Comparison of ENCODE assay signal across 1 cellular context in the genomic region with DNA sequence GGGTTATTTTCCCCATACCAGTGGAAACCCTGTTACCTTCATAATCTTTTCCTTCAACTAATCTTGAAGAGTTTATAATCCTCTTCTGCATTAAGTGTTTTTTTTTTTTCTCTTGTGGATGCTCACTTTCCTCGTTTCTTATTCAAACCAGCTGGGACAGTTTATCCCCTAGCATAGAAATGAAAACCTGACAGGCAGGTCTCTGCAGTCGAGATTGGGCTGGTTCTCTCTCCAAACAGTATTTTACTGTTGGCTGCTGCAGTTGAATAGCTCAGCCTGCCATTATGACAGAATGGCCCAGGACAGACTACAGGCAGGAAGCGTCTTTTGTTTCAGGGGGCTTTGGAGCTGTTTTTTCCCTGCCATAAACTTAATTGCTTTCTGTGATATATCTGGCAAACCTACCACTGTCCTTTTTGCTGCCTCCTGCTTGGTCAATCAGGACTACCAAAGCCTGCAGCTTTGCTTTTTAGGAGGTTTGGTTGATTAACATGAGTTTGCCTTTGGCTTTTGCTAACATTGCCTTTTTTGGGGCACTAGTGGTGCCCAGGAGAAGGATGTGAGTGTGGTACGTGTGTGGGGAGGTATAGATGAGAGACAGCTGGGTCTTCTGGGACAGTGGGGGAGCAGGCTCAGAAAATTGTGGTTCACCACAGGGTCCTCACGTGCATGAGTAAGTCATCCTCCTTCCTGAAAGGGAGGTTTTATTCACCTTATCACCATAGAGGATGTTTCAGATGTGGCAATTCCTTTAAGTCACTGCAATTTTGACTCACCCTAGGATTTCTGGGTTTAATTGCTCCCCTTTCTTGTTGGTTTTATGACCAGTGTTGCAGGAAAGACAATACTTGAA.
TF ChIP-seq lines count a peak whose summit lies in the region.

No MANE protein-coding gene starts in this region.

TF ChIP-seq in GM12878, 131 proteins besides CTCF, POLR2A, EP300 and RAD21 (continued from another document):
- TF ChIP-seq, protein P1, sequence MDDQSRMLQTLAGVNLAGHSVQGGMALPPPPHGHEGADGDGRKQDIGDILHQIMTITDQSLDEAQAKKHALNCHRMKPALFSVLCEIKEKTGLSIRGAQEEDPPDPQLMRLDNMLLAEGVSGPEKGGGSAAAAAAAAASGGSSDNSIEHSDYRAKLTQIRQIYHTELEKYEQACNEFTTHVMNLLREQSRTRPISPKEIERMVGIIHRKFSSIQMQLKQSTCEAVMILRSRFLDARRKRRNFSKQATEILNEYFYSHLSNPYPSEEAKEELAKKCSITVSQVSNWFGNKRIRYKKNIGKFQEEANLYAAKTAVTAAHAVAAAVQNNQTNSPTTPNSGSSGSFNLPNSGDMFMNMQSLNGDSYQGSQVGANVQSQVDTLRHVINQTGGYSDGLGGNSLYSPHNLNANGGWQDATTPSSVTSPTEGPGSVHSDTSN (IDR thresholded peaks at IDR 0.05; ENCODE audit: insufficient replicate concordance, low read depth, low read length), result no peak
- TF ChIP-seq SMC3 (IDR thresholded peaks at IDR 0.05; ENCODE audit: borderline replicate concordance, low read length) (no peak), IRF4 (IDR thresholded peaks at IDR 0.05; ENCODE audit: low read depth, low read length) (no peak), PAX8 (IDR thresholded peaks at IDR 0.05) (no peak), TCF7 (IDR thresholded peaks at IDR 0.05; ENCODE audit: borderline replicate concordance) (no peak), JUND (IDR thresholded peaks at IDR 0.05; ENCODE audit: low read depth, low read length) (no peak), CREM (IDR thresholded peaks at IDR 0.05; ENCODE audit: low read depth) (no peak), TCF3 (IDR thresholded peaks at IDR 0.05; ENCODE audit: borderline replicate concordance, insufficient read depth, low read depth, low read length) (peak; percentile 87), HDGF (IDR thresholded peaks at IDR 0.05) (no peak), SRF (IDR thresholded peaks at IDR 0.05; ENCODE audit: low read depth in 2 of 2, low read length in 2 of 2) (peak in 1 of 2 experiments; percentile 61; a peak in 1 of 4 replicates), NFXL1 (IDR thresholded peaks at IDR 0.05; ENCODE audit: borderline replicate concordance) (no peak)
- TF ChIP-seq, protein P2, sequence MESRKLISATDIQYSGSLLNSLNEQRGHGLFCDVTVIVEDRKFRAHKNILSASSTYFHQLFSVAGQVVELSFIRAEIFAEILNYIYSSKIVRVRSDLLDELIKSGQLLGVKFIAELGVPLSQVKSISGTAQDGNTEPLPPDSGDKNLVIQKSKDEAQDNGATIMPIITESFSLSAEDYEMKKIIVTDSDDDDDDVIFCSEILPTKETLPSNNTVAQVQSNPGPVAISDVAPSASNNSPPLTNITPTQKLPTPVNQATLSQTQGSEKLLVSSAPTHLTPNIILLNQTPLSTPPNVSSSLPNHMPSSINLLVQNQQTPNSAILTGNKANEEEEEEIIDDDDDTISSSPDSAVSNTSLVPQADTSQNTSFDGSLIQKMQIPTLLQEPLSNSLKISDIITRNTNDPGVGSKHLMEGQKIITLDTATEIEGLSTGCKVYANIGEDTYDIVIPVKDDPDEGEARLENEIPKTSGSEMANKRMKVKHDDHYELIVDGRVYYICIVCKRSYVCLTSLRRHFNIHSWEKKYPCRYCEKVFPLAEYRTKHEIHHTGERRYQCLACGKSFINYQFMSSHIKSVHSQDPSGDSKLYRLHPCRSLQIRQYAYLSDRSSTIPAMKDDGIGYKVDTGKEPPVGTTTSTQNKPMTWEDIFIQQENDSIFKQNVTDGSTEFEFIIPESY (IDR thresholded peaks at IDR 0.05), result no peak
- TF ChIP-seq, protein P3, sequence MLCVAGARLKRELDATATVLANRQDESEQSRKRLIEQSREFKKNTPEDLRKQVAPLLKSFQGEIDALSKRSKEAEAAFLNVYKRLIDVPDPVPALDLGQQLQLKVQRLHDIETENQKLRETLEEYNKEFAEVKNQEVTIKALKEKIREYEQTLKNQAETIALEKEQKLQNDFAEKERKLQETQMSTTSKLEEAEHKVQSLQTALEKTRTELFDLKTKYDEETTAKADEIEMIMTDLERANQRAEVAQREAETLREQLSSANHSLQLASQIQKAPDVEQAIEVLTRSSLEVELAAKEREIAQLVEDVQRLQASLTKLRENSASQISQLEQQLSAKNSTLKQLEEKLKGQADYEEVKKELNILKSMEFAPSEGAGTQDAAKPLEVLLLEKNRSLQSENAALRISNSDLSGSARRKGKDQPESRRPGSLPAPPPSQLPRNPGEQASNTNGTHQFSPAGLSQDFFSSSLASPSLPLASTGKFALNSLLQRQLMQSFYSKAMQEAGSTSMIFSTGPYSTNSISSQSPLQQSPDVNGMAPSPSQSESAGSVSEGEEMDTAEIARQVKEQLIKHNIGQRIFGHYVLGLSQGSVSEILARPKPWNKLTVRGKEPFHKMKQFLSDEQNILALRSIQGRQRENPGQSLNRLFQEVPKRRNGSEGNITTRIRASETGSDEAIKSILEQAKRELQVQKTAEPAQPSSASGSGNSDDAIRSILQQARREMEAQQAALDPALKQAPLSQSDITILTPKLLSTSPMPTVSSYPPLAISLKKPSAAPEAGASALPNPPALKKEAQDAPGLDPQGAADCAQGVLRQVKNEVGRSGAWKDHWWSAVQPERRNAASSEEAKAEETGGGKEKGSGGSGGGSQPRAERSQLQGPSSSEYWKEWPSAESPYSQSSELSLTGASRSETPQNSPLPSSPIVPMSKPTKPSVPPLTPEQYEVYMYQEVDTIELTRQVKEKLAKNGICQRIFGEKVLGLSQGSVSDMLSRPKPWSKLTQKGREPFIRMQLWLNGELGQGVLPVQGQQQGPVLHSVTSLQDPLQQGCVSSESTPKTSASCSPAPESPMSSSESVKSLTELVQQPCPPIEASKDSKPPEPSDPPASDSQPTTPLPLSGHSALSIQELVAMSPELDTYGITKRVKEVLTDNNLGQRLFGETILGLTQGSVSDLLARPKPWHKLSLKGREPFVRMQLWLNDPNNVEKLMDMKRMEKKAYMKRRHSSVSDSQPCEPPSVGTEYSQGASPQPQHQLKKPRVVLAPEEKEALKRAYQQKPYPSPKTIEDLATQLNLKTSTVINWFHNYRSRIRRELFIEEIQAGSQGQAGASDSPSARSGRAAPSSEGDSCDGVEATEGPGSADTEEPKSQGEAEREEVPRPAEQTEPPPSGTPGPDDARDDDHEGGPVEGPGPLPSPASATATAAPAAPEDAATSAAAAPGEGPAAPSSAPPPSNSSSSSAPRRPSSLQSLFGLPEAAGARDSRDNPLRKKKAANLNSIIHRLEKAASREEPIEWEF (IDR thresholded peaks at IDR 0.05; ENCODE audit: insufficient replicate concordance, low read depth, low read length), result no peak
- TF ChIP-seq, protein P4, sequence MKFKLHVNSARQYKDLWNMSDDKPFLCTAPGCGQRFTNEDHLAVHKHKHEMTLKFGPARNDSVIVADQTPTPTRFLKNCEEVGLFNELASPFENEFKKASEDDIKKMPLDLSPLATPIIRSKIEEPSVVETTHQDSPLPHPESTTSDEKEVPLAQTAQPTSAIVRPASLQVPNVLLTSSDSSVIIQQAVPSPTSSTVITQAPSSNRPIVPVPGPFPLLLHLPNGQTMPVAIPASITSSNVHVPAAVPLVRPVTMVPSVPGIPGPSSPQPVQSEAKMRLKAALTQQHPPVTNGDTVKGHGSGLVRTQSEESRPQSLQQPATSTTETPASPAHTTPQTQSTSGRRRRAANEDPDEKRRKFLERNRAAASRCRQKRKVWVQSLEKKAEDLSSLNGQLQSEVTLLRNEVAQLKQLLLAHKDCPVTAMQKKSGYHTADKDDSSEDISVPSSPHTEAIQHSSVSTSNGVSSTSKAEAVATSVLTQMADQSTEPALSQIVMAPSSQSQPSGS (IDR thresholded peaks at IDR 0.05; ENCODE audit: low read length), result peak; percentile 39; the same call in 1 of the 2 replicates
